13 cellular contexts compared by ENCODE assay signal in the genomic region with DNA sequence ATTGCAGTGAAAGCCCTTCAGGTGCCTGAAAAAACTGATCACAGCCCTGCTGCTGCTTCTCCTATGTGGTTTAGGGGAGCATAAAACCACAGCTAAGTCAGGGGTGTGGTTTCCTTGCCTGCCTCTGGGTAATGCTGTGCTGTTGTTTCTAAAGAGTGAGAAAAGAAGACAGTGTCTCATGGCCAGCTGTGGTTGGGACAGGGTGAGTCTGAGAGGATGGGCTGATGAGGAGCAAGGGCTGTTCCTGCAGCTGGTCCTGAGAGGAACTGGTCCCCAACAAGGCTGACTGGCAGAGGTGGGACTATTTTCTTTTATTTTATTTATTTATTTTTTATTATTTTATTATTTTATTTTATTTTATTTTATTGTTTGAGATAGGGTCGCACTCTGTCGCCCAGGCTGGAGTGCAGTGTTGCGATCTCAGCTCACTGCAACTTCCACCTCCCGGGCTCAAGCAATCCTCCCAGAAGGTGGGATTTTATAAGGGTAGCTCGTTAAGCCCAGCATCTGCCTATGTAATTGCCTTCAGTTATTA.
A peak's percentile ranks its signal among the peaks of the same experiment; 100 is the strongest.
DNase-seq lines count a peak whose midpoint lies in the region; ATAC-seq and TF ChIP-seq lines count a peak whose summit lies in the region.
"Had no signal": no experiment of that assay in that cellular context is flagged by ENCODE, and none has a peak within 500 bp of the region (broad histone marks: within the 10 kb centered on the region; RNA-seq: fewer than 3 reads in every experiment).

No MANE protein-coding gene starts in this region.

- H3K36me3 Mint-ChIP-seq in natural killer cell: no peaks in the 10 kb centered on the region
- no peaks in the 10 kb centered on the region for H3K36me3 Mint-ChIP-seq in natural killer cell treated with Interleukin-12 subunit alpha and Interleukin-12 subunit beta and Interleukin-15 and Interleukin-18, amount 100 ng/mL, for 72 hours
- H3K36me3 Mint-ChIP-seq in T-helper 2 cell treated with Interferon-gamma antibody and Interleukin-4, amounts not matched to agents 5 μg/mL and 100 μg/mL, for 36 hours (ENCODE audit: low read depth): no peaks in the 10 kb centered on the region
- H3K36me3 Mint-ChIP-seq in activated naive CD8-positive, alpha-beta T cell treated with anti-CD3 and anti-CD28 coated beads, Interleukin-2, amount 50 U/mL, for 24 hours (ENCODE audit: low read depth): no peaks in the 10 kb centered on the region
- H3K36me3 Mint-ChIP-seq: activated naive CD8-positive, alpha-beta T cell had no signal

- H3K9me3 Mint-ChIP-seq in natural killer cell: no peaks in the 10 kb centered on the region
- H3K9me3 Mint-ChIP-seq in natural killer cell treated with Interleukin-12 subunit alpha and Interleukin-12 subunit beta and Interleukin-15 and Interleukin-18, amount 100 ng/mL, for 72 hours: no peaks in the 10 kb centered on the region
- H3K9me3 Mint-ChIP-seq in T-helper 2 cell treated with Interferon-gamma antibody and Interleukin-4, amounts not matched to agents 5 μg/mL and 100 μg/mL, for 36 hours: no peaks in the 10 kb centered on the region
- no peaks in the 10 kb centered on the region for H3K9me3 Mint-ChIP-seq in activated naive CD8-positive, alpha-beta T cell treated with anti-CD3 and anti-CD28 coated beads, Interleukin-2, amount 50 U/mL, for 24 hours

- H3K27me3 Mint-ChIP-seq in natural killer cell (ENCODE audit: low read depth in 2 of 2): peaks cover under 1 to 2% of the 10 kb centered on the region in 2 donors
- peaks cover 2 to 9% of the 10 kb centered on the region in 2 donors for H3K27me3 Mint-ChIP-seq in natural killer cell treated with Interleukin-12 subunit alpha and Interleukin-12 subunit beta and Interleukin-15 and Interleukin-18, amount 100 ng/mL, for 72 hours
- H3K27me3 Mint-ChIP-seq in T-helper 2 cell treated with Interferon-gamma antibody and Interleukin-4, amounts not matched to agents 5 μg/mL and 100 μg/mL, for 36 hours (ENCODE audit: low read depth): peaks cover 2% of the 10 kb centered on the region
- H3K27me3 Mint-ChIP-seq in activated naive CD8-positive, alpha-beta T cell treated with anti-CD3 and anti-CD28 coated beads, Interleukin-2, amount 50 U/mL, for 24 hours: peaks cover 8% of the 10 kb centered on the region

- H3K4me1 Mint-ChIP-seq in natural killer cell: peaks cover 13 to 22% of the 10 kb centered on the region in 2 donors
- peaks cover 0 to 8% of the 10 kb centered on the region in 2 donors for H3K4me1 Mint-ChIP-seq in natural killer cell treated with Interleukin-12 subunit alpha and Interleukin-12 subunit beta and Interleukin-15 and Interleukin-18, amount 100 ng/mL, for 72 hours (ENCODE audit: low read depth in 2 of 2)
- H3K4me1 Mint-ChIP-seq in T-helper 2 cell treated with Interferon-gamma antibody and Interleukin-4, amounts not matched to agents 5 μg/mL and 100 μg/mL, for 36 hours (ENCODE audit: low read depth): peaks cover 4% of the 10 kb centered on the region
- H3K4me1 Mint-ChIP-seq in activated naive CD8-positive, alpha-beta T cell treated with anti-CD3 and anti-CD28 coated beads, Interleukin-2, amount 50 U/mL, for 24 hours: no peaks in the 10 kb centered on the region

- no peak for TF ChIP-seq CTCF in natural killer cell (IDR thresholded peaks at IDR 0.05)

- ATAC-seq in natural killer cell (peak in 2 of 3 donors; percentile 47 to 58), HG02938 (IDR thresholded peaks at IDR 0.05; ENCODE audit: unreplicated experiment) (peak; percentile 70), GM18858 (IDR thresholded peaks at IDR 0.05; ENCODE audit: unreplicated experiment) (no peak)
- ATAC-seq in natural killer cell treated with Interleukin-12 subunit alpha and Interleukin-12 subunit beta and Interleukin-15 and Interleukin-18, amount 100 ng/mL, for 72 hours: no peak
- ATAC-seq in activated naive CD8-positive, alpha-beta T cell treated with anti-CD3 and anti-CD28 coated beads, Interleukin-2, amount 50 U/mL, for 24 hours: no peak
- ATAC-seq: stimulated activated naive CD8-positive, alpha-beta T cell treated with anti-CD3 and anti-CD28 coated beads, Interleukin-15, Interleukin-2, amounts not matched to agents 100 U/mL and 50 U/mL, for 24 hours had no signal

- DNase-seq in natural killer cell (no peak), NCI-H146 (lab: John Stamatoyannopoulos, UW) (no peak), kidney tubule cell (ENCODE audit: low spot score) (no peak)
- DNase-seq in natural killer cell treated with Interleukin-12 subunit alpha and Interleukin-12 subunit beta and Interleukin-15 and Interleukin-18, amount 100 ng/mL, for 72 hours (ENCODE audit: low spot score): no peak
- no peak for DNase-seq in T-helper 2 cell treated with Interferon-gamma antibody and Interleukin-4, amounts not matched to agents 5 μg/mL and 100 μg/mL, for 36 hours (ENCODE audit: low spot score)
- no peak for DNase-seq in activated naive CD8-positive, alpha-beta T cell treated with anti-CD3 and anti-CD28 coated beads, Interleukin-2, amount 50 U/mL, for 24 hours
- DNase-seq: NCI-H2081 treated with DMSO at 0.1 percent for 48 hours; PC-9; stimulated activated CD4-positive, alpha-beta T cell treated with anti-CD3 and anti-CD28 coated beads, Interleukin-4, amount 100 ng/mL, for 1 hour; stimulated activated naive CD8-positive, alpha-beta T cell treated with anti-CD3 and anti-CD28 coated beads, Interleukin-15, Interleukin-2, amounts not matched to agents 100 U/mL and 50 U/mL, for 24 hours had no signal

- intact Hi-C loops in natural killer cell (cut with micrococcal nuclease): no loop called here

- H3K4me3 Mint-ChIP-seq in natural killer cell: no peak overlapping the region
- H3K4me3 Mint-ChIP-seq in natural killer cell treated with Interleukin-12 subunit alpha and Interleukin-12 subunit beta and Interleukin-15 and Interleukin-18, amount 100 ng/mL, for 72 hours: no peak overlapping the region
- H3K4me3 Mint-ChIP-seq in T-helper 2 cell treated with Interferon-gamma antibody and Interleukin-4, amounts not matched to agents 5 μg/mL and 100 μg/mL, for 36 hours: peak overlapping the region; percentile 32
- H3K4me3 Mint-ChIP-seq in activated naive CD8-positive, alpha-beta T cell treated with anti-CD3 and anti-CD28 coated beads, Interleukin-2, amount 50 U/mL, for 24 hours: no peak overlapping the region
- H3K4me3 Mint-ChIP-seq: activated naive CD8-positive, alpha-beta T cell had no signal

- no peak overlapping the region for H3K27ac Mint-ChIP-seq in natural killer cell
- H3K27ac Mint-ChIP-seq in natural killer cell treated with Interleukin-12 subunit alpha and Interleukin-12 subunit beta and Interleukin-15 and Interleukin-18, amount 100 ng/mL, for 72 hours: no peak overlapping the region
- H3K27ac Mint-ChIP-seq in T-helper 2 cell treated with Interferon-gamma antibody and Interleukin-4, amounts not matched to agents 5 μg/mL and 100 μg/mL, for 36 hours: no peak overlapping the region
- no peak overlapping the region for H3K27ac Mint-ChIP-seq in activated naive CD8-positive, alpha-beta T cell treated with anti-CD3 and anti-CD28 coated beads, Interleukin-2, amount 50 U/mL, for 24 hours
- H3K27ac Mint-ChIP-seq: activated naive CD8-positive, alpha-beta T cell had no signal

Comparison
In these comparisons a context has a peak if more than half of its experiments do, and no peak if none do; other contexts are left out.
1. ATAC-seq: peak in natural killer cell (2 of 3) and HG02938 (single experiment); none in natural killer cell treated with Interleukin-12 subunit alpha and Interleukin-12 subunit beta and Interleukin-15 and Interleukin-18, amount 100 ng/mL, for 72 hours (0 of 2), GM18858 (single experiment) and activated naive CD8-positive, alpha-beta T cell treated with anti-CD3 and anti-CD28 coated beads, Interleukin-2, amount 50 U/mL, for 24 hours (single experiment).